16 cellular contexts compared by ENCODE assay signal in genomic region chr22:49663823-49664222, GRCh38.
"Had no signal": no experiment of that assay in that cellular context is flagged by ENCODE, and none has a peak within 500 bp of the region (broad histone marks: within the 10 kb centered on the region; RNA-seq: fewer than 3 reads in every experiment).

No MANE protein-coding gene starts in this region.

- H3K4me3 Mint-ChIP-seq: activated CD4-positive, alpha-beta memory T cell treated with anti-CD3 and anti-CD28 coated beads for 36 hours; activated naive CD8-positive, alpha-beta T cell treated with anti-CD3 and anti-CD28 coated beads for 36 hours; activated T-helper 1 cell treated with anti-CD3 and anti-CD28 coated beads, Interleukin-12 subunit alpha, Interleukin-12 subunit beta, Interleukin-2, Interleukin-4 antibody, amounts not matched to agents 30 ng/mL and 10 ng/mL and 1 ng/mL, durations not matched to agents 14 hours and 24 hours and 36 hours; nephron; T-helper 2 cell treated with Interferon-gamma antibody and Interleukin-4, amounts not matched to agents 5 μg/mL and 100 μg/mL, for 36 hours had no signal

- H3K4me3 ChIP-seq: body of pancreas, hepatocyte, stomach had no signal

- H3K4me1 ChIP-seq: body of pancreas, foreskin keratinocyte had no signal

- DNase-seq: activated CD4-positive, alpha-beta memory T cell treated with anti-CD3 and anti-CD28 coated beads for 36 hours; activated CD4-positive, alpha-beta T cell treated with anti-CD3 and anti-CD28 coated beads for 4 hours; activated naive CD4-positive, alpha-beta T cell; activated naive CD8-positive, alpha-beta T cell treated with anti-CD3 and anti-CD28 coated beads for 36 hours; foreskin keratinocyte; left cardiac atrium; SK-N-SH; stomach; trophoblast cell had no signal

- H3K27ac Mint-ChIP-seq: activated CD4-positive, alpha-beta memory T cell treated with anti-CD3 and anti-CD28 coated beads for 36 hours; activated naive CD8-positive, alpha-beta T cell treated with anti-CD3 and anti-CD28 coated beads for 36 hours; activated T-helper 1 cell treated with anti-CD3 and anti-CD28 coated beads, Interleukin-12 subunit alpha, Interleukin-12 subunit beta, Interleukin-2, Interleukin-4 antibody, amounts not matched to agents 30 ng/mL and 10 ng/mL and 1 ng/mL, durations not matched to agents 14 hours and 24 hours and 36 hours; nephron; T-helper 2 cell treated with Interferon-gamma antibody and Interleukin-4, amounts not matched to agents 5 μg/mL and 100 μg/mL, for 36 hours had no signal

- H3K9me3 Mint-ChIP-seq: activated CD4-positive, alpha-beta memory T cell treated with anti-CD3 and anti-CD28 coated beads for 36 hours; activated naive CD8-positive, alpha-beta T cell treated with anti-CD3 and anti-CD28 coated beads for 36 hours; activated T-helper 1 cell treated with anti-CD3 and anti-CD28 coated beads, Interleukin-12 subunit alpha, Interleukin-12 subunit beta, Interleukin-2, Interleukin-4 antibody, amounts not matched to agents 30 ng/mL and 10 ng/mL and 1 ng/mL, durations not matched to agents 14 hours and 24 hours and 36 hours; T-helper 2 cell treated with Interferon-gamma antibody and Interleukin-4, amounts not matched to agents 5 μg/mL and 100 μg/mL, for 36 hours had no signal

- H3K27me3 Mint-ChIP-seq: activated naive CD8-positive, alpha-beta T cell treated with anti-CD3 and anti-CD28 coated beads for 36 hours had no signal

- H3K36me3 Mint-ChIP-seq: activated CD4-positive, alpha-beta memory T cell treated with anti-CD3 and anti-CD28 coated beads for 36 hours; activated naive CD8-positive, alpha-beta T cell treated with anti-CD3 and anti-CD28 coated beads for 36 hours had no signal

- H3K9me3 ChIP-seq: body of pancreas, SK-N-SH, stomach had no signal

- H3K36me3 ChIP-seq: stomach had no signal

- H3K27ac ChIP-seq: body of pancreas, epithelial cell of prostate, foreskin keratinocyte, hepatocyte, stomach had no signal

- H3K27me3 ChIP-seq: foreskin keratinocyte had no signal

- H3K4me2 ChIP-seq: hepatocyte, SK-N-SH had no signal

- ATAC-seq: body of pancreas, foreskin keratinocyte, left cardiac atrium had no signal

- FAIRE-seq: TTC549 had no signal

- H3K9ac ChIP-seq: SK-N-SH had no signal
